Comparison of ENCODE assay signal across 8 cellular contexts in the genomic region with DNA sequence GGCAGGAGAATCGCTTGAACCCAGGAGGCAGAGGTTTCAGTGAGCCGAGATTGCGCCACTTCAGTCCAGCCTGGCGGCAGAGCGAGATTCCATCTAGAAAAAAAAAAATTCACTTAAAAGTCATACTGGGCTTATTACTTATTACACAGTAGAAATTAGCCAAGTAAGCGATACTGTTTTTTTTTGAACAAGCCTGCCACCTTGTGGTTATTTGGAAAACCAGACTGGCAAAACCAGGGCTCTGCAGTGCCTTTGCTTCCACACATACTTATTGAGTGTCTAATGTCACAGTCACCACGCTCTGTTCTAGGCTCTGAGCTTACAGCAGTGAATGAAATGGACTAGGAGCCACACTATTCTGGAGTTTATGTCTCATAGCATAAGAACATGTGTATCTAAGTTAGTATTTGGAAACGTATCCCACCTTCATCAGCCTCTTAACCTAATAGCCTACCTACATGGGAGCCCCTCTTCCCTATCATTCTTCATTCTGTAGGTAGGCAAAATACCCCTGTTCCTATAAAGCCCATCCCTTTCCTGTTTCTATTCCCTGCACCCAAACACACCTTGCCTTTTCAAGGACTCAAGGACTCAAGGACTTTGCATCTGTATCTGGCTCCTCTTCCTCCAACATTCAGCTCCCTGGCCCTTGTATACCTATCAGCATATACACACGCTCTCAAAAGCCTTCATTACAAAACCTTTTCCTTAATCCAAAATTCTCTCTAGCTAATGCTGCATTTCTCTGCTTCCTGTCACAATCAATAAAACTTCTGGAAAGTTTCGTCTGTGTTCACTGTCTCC. TPM values are rescaled to one million over a fixed set of nuclear protein-coding genes. Genes with fewer than 3 reads are reported as not detected.
DNase-seq lines count a peak whose midpoint lies in the region; ATAC-seq, FAIRE-seq and TF ChIP-seq lines count a peak whose summit lies in the region.

No MANE protein-coding gene starts in this region.

- H3K4me1 Mint-ChIP-seq in astrocyte (ENCODE audit: low read depth, unreplicated experiment) = peaks cover 3% of the 10 kb centered on the region
- no peaks in the 10 kb centered on the region for H3K4me1 Mint-ChIP-seq in stimulated activated naive CD8-positive, alpha-beta T cell treated with anti-CD3 and anti-CD28 coated beads, Interleukin-15, amount 100 ng/mL, for 72 hours

- H3K36me3 Mint-ChIP-seq in astrocyte (ENCODE audit: low read depth, unreplicated experiment) = no peaks in the 10 kb centered on the region

- H3K9me3 ChIP-seq in astrocyte (ENCODE audit: insufficient read depth, low read depth, low read length) = no peaks in the 10 kb centered on the region

- H3K9me3 Mint-ChIP-seq in astrocyte (ENCODE audit: unreplicated experiment) = peaks cover under 1% of the 10 kb centered on the region
- peaks cover under 1 to 2% of the 10 kb centered on the region in 2 donors for H3K9me3 Mint-ChIP-seq in stimulated activated naive CD8-positive, alpha-beta T cell treated with anti-CD3 and anti-CD28 coated beads, Interleukin-15, amount 100 ng/mL, for 72 hours

- H3K4me1 ChIP-seq in astrocyte (ENCODE audit: insufficient read depth, low read length) = no peaks in the 10 kb centered on the region

- no peak overlapping the region for H3K4me3 Mint-ChIP-seq in astrocyte (ENCODE audit: unreplicated experiment)
- no peak overlapping the region for H3K4me3 Mint-ChIP-seq in stimulated activated naive CD8-positive, alpha-beta T cell treated with anti-CD3 and anti-CD28 coated beads, Interleukin-15, amount 100 ng/mL, for 72 hours

- TF ChIP-seq CTCF in C4-2B (conservative IDR thresholded peaks at IDR 0.05) (peak; percentile 83), astrocyte (IDR thresholded peaks at IDR 0.05; ENCODE audit: insufficient read depth, low read depth, low read length) (peak; percentile 80)

- no peak overlapping the region for H3K27ac Mint-ChIP-seq in astrocyte (ENCODE audit: unreplicated experiment)
- no peak overlapping the region for H3K27ac Mint-ChIP-seq in stimulated activated naive CD8-positive, alpha-beta T cell treated with anti-CD3 and anti-CD28 coated beads, Interleukin-15, amount 100 ng/mL, for 72 hours

- H3K27ac ChIP-seq in C4-2B = no peak overlapping the region
- no peak overlapping the region for H3K27ac ChIP-seq in astrocyte (ENCODE audit: low read depth, low read length)

- DNase-seq in NCI-H460 (ENCODE audit: extremely low read depth, low read depth) = peak; percentile 68
- peak; percentile 56 for DNase-seq in astrocyte (ENCODE audit: low read depth)
- peak; percentile 26 to 77 for DNase-seq in hippocampal formation (lab: John Stamatoyannopoulos, UW)
- DNase-seq in stimulated activated naive CD8-positive, alpha-beta T cell treated with anti-CD3 and anti-CD28 coated beads, Interleukin-15, amount 100 ng/mL, for 72 hours = no peak

- H3K79me2 ChIP-seq in astrocyte (ENCODE audit: insufficient read depth, low read length) = no peaks in the 10 kb centered on the region

- no peak overlapping the region for H3K4me2 ChIP-seq in astrocyte (ENCODE audit: low read length)

- H3K9ac ChIP-seq in astrocyte (ENCODE audit: low read length) = no peak overlapping the region

- no peaks in the 10 kb centered on the region for H4K20me1 ChIP-seq in astrocyte (ENCODE audit: insufficient read depth, low read length)

- H3K36me3 ChIP-seq in astrocyte (ENCODE audit: insufficient read depth, low read length) = no peaks in the 10 kb centered on the region

- H3K27me3 Mint-ChIP-seq in astrocyte (ENCODE audit: low read depth, unreplicated experiment) = peaks cover 2% of the 10 kb centered on the region
- H3K27me3 Mint-ChIP-seq in stimulated activated naive CD8-positive, alpha-beta T cell treated with anti-CD3 and anti-CD28 coated beads, Interleukin-15, amount 100 ng/mL, for 72 hours = peaks cover 12% of the 10 kb centered on the region

- H3K27me3 ChIP-seq in astrocyte (ENCODE audit: insufficient read depth, low read length) = no peaks in the 10 kb centered on the region

- H3K4me3 ChIP-seq in astrocyte (ENCODE audit: insufficient read depth, low read depth, low read length) = no peak overlapping the region

- FAIRE-seq in astrocyte (lab: Jason Lieb, UNC) = peak; percentile 65

- no peak overlapping the region for H2AFZ ChIP-seq in astrocyte (ENCODE audit: low read depth, low read length)

- peak; percentile 93 for ATAC-seq in GM18909 (IDR thresholded peaks at IDR 0.05; ENCODE audit: poor library complexity, unreplicated experiment)
- peak; percentile 63 for ATAC-seq in HG03439 (IDR thresholded peaks at IDR 0.05; ENCODE audit: unreplicated experiment)
- ATAC-seq in stimulated activated naive CD8-positive, alpha-beta T cell treated with anti-CD3 and anti-CD28 coated beads, Interleukin-15, amount 100 ng/mL, for 72 hours = peak; percentile 64
- no peak for ATAC-seq in GM21447 (IDR thresholded peaks at IDR 0.05; ENCODE audit: unreplicated experiment)

RNA-seq across cellular contexts. Expression of a gene that starts 13.9 kb away (rescaled TPM):
- 162 and 205 TPM in 2 replicates for total RNA-seq in NCI-H460 (2014; rRNA removed; shearing (Covaris generic))
- 195 and 217 TPM in 2 replicates for polyA plus RNA-seq in NCI-H460 (2014; cell fraction: nucleus; rRNA removed)
- total RNA-seq in astrocyte = 260 and 273 TPM in 2 replicates

Comparison
In these comparisons a context has a peak if more than half of its experiments do, and no peak if none do; other contexts are left out.
1. DNase-seq: peak in NCI-H460 (single experiment), astrocyte (single experiment) and hippocampal formation (2 of 2); none in stimulated activated naive CD8-positive, alpha-beta T cell treated with anti-CD3 and anti-CD28 coated beads, Interleukin-15, amount 100 ng/mL, for 72 hours (0 of 2).